In the genomic region with DNA sequence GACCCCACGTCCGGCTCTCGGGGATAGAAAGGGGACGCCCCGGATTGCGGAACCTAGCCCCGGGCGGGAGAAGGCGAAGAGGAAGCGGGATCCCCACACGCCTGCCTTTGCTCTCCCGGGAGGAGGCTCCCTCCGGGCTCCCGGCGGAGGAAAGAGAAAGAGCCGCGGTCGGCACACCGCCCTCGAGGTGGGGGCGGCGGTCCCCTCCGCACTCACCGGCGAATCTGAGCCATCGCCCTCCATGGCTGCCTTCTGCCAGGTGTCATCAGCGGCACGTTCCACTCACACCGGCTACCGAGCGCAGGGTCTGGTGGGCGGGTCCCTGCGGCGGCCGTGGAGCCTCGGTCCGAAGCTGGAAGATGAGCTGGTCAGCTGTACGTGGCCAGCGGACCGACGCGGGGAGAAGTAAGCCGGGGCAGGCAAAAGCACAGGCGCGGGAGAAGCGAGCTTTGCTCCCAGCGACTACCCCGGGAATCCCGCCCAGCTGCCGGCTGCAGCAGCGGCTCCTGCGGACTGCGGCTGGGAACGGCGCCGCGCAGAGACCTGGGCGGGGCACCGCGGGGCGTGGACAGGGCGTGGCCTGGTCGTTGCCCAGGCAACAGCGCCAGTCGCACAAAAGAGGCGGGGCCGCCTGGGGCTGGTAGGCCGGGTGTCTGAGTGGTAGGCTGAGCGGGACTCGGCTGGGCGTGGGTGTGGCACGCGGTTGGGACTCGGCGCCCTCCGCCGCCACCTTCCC, we compare ENCODE assay signal across 1 cellular context.
TF ChIP-seq lines count a peak whose summit lies in the region.

A gene with protein sequence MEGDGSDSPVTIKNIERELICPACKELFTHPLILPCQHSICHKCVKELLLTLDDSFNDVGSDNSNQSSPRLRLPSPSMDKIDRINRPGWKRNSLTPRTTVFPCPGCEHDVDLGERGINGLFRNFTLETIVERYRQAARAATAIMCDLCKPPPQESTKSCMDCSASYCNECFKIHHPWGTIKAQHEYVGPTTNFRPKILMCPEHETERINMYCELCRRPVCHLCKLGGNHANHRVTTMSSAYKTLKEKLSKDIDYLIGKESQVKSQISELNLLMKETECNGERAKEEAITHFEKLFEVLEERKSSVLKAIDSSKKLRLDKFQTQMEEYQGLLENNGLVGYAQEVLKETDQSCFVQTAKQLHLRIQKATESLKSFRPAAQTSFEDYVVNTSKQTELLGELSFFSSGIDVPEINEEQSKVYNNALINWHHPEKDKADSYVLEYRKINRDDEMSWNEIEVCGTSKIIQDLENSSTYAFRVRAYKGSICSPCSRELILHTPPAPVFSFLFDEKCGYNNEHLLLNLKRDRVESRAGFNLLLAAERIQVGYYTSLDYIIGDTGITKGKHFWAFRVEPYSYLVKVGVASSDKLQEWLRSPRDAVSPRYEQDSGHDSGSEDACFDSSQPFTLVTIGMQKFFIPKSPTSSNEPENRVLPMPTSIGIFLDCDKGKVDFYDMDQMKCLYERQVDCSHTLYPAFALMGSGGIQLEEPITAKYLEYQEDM (minus strand): TSS at position 517 of the 736 bp plus-strand sequence. CDS start 274 bp downstream, at position 243.

TF ChIP-seq in HepG2, 621 proteins besides CTCF, POLR2A, EP300 and RAD21 (continued from another document and continues in another):
- TF ChIP-seq POLR2AphosphoS2 (IDR thresholded peaks at IDR 0.05; ENCODE audit: low read depth, low read length), result no peak
- TF ChIP-seq, protein P1, sequence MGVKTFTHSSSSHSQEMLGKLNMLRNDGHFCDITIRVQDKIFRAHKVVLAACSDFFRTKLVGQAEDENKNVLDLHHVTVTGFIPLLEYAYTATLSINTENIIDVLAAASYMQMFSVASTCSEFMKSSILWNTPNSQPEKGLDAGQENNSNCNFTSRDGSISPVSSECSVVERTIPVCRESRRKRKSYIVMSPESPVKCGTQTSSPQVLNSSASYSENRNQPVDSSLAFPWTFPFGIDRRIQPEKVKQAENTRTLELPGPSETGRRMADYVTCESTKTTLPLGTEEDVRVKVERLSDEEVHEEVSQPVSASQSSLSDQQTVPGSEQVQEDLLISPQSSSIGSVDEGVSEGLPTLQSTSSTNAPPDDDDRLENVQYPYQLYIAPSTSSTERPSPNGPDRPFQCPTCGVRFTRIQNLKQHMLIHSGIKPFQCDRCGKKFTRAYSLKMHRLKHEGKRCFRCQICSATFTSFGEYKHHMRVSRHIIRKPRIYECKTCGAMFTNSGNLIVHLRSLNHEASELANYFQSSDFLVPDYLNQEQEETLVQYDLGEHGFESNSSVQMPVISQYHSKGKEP (CRISPR knock-in tag; IDR thresholded peaks at IDR 0.05), result no peak; the same call in 1 of the 2 replicates
- TF ChIP-seq SMAD9 (CRISPR knock-in tag; IDR thresholded peaks at IDR 0.05), result no peak
- TF ChIP-seq KAT7 (CRISPR knock-in tag; IDR thresholded peaks at IDR 0.05; ENCODE audit: borderline replicate concordance), result peak; percentile 40; the same call in 1 of the 2 replicates
- TF ChIP-seq ATF7 (IDR thresholded peaks at IDR 0.05), result no peak
- TF ChIP-seq ATF7 (CRISPR knock-in tag; IDR thresholded peaks at IDR 0.05), result no peak
- TF ChIP-seq SRF (IDR thresholded peaks at IDR 0.05; ENCODE audit: low read depth, low read length), result no peak
- TF ChIP-seq BCL6 (CRISPR knock-in tag; IDR thresholded peaks at IDR 0.05), result peak; percentile 65
- TF ChIP-seq, protein P2, sequence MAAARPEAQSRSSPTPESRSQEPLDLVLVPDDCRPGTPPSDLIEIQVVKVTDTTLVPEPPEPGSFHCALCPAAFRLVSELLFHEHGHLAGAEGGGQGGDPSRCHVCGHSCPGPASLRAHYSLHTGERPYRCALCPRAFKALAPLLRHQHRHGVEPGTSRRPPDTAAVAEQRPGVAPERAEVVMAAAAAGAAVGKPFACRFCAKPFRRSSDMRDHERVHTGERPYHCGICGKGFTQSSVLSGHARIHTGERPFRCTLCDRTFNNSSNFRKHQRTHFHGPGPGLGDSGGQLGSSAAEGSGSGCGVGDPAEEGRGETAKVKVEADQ (CRISPR knock-in tag; IDR thresholded peaks at IDR 0.05; ENCODE audit: borderline replicate concordance), result no peak
- TF ChIP-seq ZFAT (CRISPR knock-in tag; conservative IDR thresholded peaks at IDR 0.05), result no peak
- no peak for TF ChIP-seq ZFP1 (CRISPR knock-in tag; IDR thresholded peaks at IDR 0.05)
- TF ChIP-seq, protein P3, sequence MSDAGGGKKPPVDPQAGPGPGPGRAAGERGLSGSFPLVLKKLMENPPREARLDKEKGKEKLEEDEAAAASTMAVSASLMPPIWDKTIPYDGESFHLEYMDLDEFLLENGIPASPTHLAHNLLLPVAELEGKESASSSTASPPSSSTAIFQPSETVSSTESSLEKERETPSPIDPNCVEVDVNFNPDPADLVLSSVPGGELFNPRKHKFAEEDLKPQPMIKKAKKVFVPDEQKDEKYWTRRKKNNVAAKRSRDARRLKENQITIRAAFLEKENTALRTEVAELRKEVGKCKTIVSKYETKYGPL (CRISPR knock-in tag; IDR thresholded peaks at IDR 0.05), result no peak
- TF ChIP-seq TBX2 (CRISPR knock-in tag; IDR thresholded peaks at IDR 0.05; ENCODE audit: borderline replicate concordance), result peak; percentile 91
- no peak; the same call in 1 of the 2 replicates for TF ChIP-seq ZNF350 (CRISPR knock-in tag; IDR thresholded peaks at IDR 0.05; ENCODE audit: borderline replicate concordance, low read depth)
- TF ChIP-seq, protein P4, sequence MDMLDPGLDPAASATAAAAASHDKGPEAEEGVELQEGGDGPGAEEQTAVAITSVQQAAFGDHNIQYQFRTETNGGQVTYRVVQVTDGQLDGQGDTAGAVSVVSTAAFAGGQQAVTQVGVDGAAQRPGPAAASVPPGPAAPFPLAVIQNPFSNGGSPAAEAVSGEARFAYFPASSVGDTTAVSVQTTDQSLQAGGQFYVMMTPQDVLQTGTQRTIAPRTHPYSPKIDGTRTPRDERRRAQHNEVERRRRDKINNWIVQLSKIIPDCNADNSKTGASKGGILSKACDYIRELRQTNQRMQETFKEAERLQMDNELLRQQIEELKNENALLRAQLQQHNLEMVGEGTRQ (IDR thresholded peaks at IDR 0.05; ENCODE audit: low read depth, low read length), result no peak
- TF ChIP-seq, protein P4 (CRISPR knock-in tag; IDR thresholded peaks at IDR 0.05; ENCODE audit: borderline replicate concordance), result no peak
- TF ChIP-seq ATF7-NPFF (CRISPR knock-in tag; IDR thresholded peaks at IDR 0.05; ENCODE audit: low read depth), result peak; percentile 68; the same call in 1 of the 2 replicates
- no peak for TF ChIP-seq ZNF720 (CRISPR knock-in tag; IDR thresholded peaks at IDR 0.05)
- TF ChIP-seq KLF15 (CRISPR knock-in tag; IDR thresholded peaks at IDR 0.05; ENCODE audit: borderline replicate concordance), result no peak
- TF ChIP-seq ZNF484 (CRISPR knock-in tag; IDR thresholded peaks at IDR 0.05; ENCODE audit: borderline replicate concordance, low read depth), result no peak
- no peak for TF ChIP-seq ATRX (CRISPR knock-in tag; IDR thresholded peaks at IDR 0.05; ENCODE audit: borderline replicate concordance)
- TF ChIP-seq ZSCAN31 (CRISPR knock-in tag; IDR thresholded peaks at IDR 0.05; ENCODE audit: low read depth), result peak; percentile 92
- TF ChIP-seq HMG20B (CRISPR knock-in tag; conservative IDR thresholded peaks at IDR 0.05), result no peak
- TF ChIP-seq KLF9 (CRISPR knock-in tag; IDR thresholded peaks at IDR 0.05; ENCODE audit: low read depth), result peak; percentile 96
- TF ChIP-seq HDAC2 (CRISPR knock-in tag; IDR thresholded peaks at IDR 0.05), result peak; percentile 65
- TF ChIP-seq, protein P5, sequence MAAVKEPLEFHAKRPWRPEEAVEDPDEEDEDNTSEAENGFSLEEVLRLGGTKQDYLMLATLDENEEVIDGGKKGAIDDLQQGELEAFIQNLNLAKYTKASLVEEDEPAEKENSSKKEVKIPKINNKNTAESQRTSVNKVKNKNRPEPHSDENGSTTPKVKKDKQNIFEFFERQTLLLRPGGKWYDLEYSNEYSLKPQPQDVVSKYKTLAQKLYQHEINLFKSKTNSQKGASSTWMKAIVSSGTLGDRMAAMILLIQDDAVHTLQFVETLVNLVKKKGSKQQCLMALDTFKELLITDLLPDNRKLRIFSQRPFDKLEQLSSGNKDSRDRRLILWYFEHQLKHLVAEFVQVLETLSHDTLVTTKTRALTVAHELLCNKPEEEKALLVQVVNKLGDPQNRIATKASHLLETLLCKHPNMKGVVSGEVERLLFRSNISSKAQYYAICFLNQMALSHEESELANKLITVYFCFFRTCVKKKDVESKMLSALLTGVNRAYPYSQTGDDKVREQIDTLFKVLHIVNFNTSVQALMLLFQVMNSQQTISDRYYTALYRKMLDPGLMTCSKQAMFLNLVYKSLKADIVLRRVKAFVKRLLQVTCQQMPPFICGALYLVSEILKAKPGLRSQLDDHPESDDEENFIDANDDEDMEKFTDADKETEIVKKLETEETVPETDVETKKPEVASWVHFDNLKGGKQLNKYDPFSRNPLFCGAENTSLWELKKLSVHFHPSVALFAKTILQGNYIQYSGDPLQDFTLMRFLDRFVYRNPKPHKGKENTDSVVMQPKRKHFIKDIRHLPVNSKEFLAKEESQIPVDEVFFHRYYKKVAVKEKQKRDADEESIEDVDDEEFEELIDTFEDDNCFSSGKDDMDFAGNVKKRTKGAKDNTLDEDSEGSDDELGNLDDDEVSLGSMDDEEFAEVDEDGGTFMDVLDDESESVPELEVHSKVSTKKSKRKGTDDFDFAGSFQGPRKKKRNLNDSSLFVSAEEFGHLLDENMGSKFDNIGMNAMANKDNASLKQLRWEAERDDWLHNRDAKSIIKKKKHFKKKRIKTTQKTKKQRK (IDR thresholded peaks at IDR 0.05; ENCODE audit: low read length), result no peak
- TF ChIP-seq MXD4 (CRISPR knock-in tag; IDR thresholded peaks at IDR 0.05), result no peak
- 0 out of 2 replicates have a peak, but pooled peaks have one; percentile 16 for TF ChIP-seq DNMT1 (CRISPR knock-in tag; IDR thresholded peaks at IDR 0.05)
- TF ChIP-seq ZNF367 (CRISPR knock-in tag; IDR thresholded peaks at IDR 0.05; ENCODE audit: borderline replicate concordance), result peak; percentile 69; the same call in 1 of the 2 replicates
- TF ChIP-seq, protein P6, sequence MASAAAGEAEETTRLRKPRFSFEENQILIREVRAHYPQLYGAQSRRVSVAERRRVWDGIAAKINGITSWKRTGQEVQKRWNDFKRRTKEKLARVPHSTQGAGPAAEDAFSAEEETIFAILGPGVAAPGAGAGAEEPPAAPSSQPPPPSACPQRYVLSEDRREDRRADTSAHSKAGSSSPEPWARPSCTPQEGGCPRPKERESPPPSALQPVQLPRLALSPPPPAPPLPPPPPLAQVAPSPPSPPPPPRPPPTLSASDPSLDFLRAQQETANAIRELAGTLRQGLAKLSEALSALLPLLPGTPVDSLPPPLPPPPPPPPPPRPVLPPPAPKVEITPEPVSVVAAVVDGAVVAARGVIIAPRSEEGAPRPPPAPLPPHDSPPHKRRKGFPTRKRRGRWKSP (CRISPR knock-in tag; IDR thresholded peaks at IDR 0.05), result peak; percentile 100
- peak; percentile 41; the same call in 1 of the 2 replicates for TF ChIP-seq SOX5 (CRISPR knock-in tag; IDR thresholded peaks at IDR 0.05; ENCODE audit: borderline replicate concordance)
- no peak; the same call in 1 of the 2 replicates for TF ChIP-seq RARA (CRISPR knock-in tag; IDR thresholded peaks at IDR 0.05)
- TF ChIP-seq ZNF563 (CRISPR knock-in tag; IDR thresholded peaks at IDR 0.05), result peak; percentile 78
- TF ChIP-seq, protein P7, sequence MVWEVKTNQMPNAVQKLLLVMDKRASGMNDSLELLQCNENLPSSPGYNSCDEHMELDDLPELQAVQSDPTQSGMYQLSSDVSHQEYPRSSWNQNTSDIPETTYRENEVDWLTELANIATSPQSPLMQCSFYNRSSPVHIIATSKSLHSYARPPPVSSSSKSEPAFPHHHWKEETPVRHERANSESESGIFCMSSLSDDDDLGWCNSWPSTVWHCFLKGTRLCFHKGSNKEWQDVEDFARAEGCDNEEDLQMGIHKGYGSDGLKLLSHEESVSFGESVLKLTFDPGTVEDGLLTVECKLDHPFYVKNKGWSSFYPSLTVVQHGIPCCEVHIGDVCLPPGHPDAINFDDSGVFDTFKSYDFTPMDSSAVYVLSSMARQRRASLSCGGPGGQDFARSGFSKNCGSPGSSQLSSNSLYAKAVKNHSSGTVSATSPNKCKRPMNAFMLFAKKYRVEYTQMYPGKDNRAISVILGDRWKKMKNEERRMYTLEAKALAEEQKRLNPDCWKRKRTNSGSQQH (CRISPR knock-in tag; IDR thresholded peaks at IDR 0.05; ENCODE audit: low read depth), result no peak
- TF ChIP-seq NAIF1 (CRISPR knock-in tag; IDR thresholded peaks at IDR 0.05; ENCODE audit: borderline replicate concordance), result peak; percentile 92
- TF ChIP-seq ZSCAN30 (CRISPR knock-in tag; IDR thresholded peaks at IDR 0.05), result no peak
- TF ChIP-seq, protein P8, sequence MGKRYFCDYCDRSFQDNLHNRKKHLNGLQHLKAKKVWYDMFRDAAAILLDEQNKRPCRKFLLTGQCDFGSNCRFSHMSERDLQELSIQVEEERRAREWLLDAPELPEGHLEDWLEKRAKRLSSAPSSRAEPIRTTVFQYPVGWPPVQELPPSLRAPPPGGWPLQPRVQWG (CRISPR knock-in tag; IDR thresholded peaks at IDR 0.05; ENCODE audit: borderline replicate concordance, low read depth), result no peak
- TF ChIP-seq, protein P9, sequence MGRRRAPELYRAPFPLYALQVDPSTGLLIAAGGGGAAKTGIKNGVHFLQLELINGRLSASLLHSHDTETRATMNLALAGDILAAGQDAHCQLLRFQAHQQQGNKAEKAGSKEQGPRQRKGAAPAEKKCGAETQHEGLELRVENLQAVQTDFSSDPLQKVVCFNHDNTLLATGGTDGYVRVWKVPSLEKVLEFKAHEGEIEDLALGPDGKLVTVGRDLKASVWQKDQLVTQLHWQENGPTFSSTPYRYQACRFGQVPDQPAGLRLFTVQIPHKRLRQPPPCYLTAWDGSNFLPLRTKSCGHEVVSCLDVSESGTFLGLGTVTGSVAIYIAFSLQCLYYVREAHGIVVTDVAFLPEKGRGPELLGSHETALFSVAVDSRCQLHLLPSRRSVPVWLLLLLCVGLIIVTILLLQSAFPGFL (CRISPR knock-in tag; IDR thresholded peaks at IDR 0.05), result no peak
- TF ChIP-seq TCF12 (IDR thresholded peaks at IDR 0.05), result no peak
- TF ChIP-seq TCF12 (CRISPR knock-in tag; IDR thresholded peaks at IDR 0.05), result no peak; the same call in 1 of the 2 replicates
- TF ChIP-seq, protein P10, sequence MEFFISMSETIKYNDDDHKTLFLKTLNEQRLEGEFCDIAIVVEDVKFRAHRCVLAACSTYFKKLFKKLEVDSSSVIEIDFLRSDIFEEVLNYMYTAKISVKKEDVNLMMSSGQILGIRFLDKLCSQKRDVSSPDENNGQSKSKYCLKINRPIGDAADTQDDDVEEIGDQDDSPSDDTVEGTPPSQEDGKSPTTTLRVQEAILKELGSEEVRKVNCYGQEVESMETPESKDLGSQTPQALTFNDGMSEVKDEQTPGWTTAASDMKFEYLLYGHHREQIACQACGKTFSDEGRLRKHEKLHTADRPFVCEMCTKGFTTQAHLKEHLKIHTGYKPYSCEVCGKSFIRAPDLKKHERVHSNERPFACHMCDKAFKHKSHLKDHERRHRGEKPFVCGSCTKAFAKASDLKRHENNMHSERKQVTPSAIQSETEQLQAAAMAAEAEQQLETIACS (CRISPR knock-in tag; IDR thresholded peaks at IDR 0.05), result no peak
